Comparison of ENCODE assay signal across 24 cellular contexts in the genomic region with DNA sequence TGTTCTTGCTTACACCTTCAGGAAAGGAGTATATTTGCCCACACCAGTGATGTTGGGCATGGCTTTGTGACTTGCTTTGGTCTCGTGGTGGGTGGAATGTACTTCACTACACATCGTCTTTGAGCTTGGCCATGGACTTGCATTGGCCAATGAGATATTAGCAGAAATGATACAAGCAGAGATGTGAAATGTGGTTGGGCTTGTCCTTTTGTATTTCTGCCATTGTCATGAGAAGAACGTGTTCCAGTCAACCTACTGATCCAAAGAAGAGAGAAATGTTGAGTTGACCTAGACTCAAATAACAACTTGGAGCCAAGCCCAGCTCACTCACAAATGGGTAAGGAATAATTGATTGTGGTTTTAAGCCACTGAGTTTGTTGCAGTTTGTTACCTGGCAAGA.
"Had no signal": no experiment of that assay in that cellular context is flagged by ENCODE, and none has a peak within 500 bp of the region (broad histone marks: within the 10 kb centered on the region; RNA-seq: fewer than 3 reads in every experiment).

No MANE protein-coding gene starts in this region.

- H3K9me3 Mint-ChIP-seq: memory B cell; natural killer cell treated with Interleukin-12 subunit alpha and Interleukin-12 subunit beta and Interleukin-15 and Interleukin-18, amount 100 ng/mL, for 72 hours; neural progenitor cell; stimulated activated effector memory CD8-positive, alpha-beta T cell treated with anti-CD3 and anti-CD28 coated beads, Interleukin-12 subunit alpha, Interleukin-12 subunit beta, amount 100 ng/mL, for 72 hours had no signal

- DNase-seq: effector CD8-positive, alpha-beta T cell; foreskin melanocyte; head of caudate nucleus; kidney; left cardiac atrium; left ventricle myocardium inferior; lower lobe of right lung; midbrain; nucleus accumbens; pancreas; right cardiac atrium; small intestine; stimulated activated CD4-positive, alpha-beta T cell treated with anti-CD3 and anti-CD28 coated beads, Interleukin-4, amount 100 ng/mL, for 1 hour; stimulated activated CD8-positive, alpha-beta memory T cell treated with anti-CD3 and anti-CD28 coated beads, Interleukin-4, amount 100 ng/mL, for 48 hours; stimulated activated naive CD8-positive, alpha-beta T cell treated with anti-CD3 and anti-CD28 coated beads, Interleukin-15, Interleukin-2, amounts not matched to agents 100 U/mL and 50 U/mL, for 24 hours; tibial artery; upper lobe of left lung; uterus had no signal

- H3K4me1 ChIP-seq: left ventricle myocardium inferior, lower lobe of right lung, neural progenitor cell, pancreas, tibial artery, upper lobe of left lung, uterus had no signal

- ATAC-seq: left cardiac atrium; lower lobe of right lung; natural killer cell treated with Interleukin-12 subunit alpha and Interleukin-12 subunit beta and Interleukin-15 and Interleukin-18, amount 100 ng/mL, for 72 hours; pancreas; right cardiac atrium; stimulated activated effector memory CD8-positive, alpha-beta T cell treated with anti-CD3 and anti-CD28 coated beads, Interleukin-12 subunit alpha, Interleukin-12 subunit beta, amount 100 ng/mL, for 72 hours; stimulated activated naive CD8-positive, alpha-beta T cell treated with anti-CD3 and anti-CD28 coated beads, Interleukin-15, Interleukin-2, amounts not matched to agents 100 U/mL and 50 U/mL, for 24 hours had no signal

- H3K4me1 Mint-ChIP-seq: neural progenitor cell; stimulated activated effector memory CD8-positive, alpha-beta T cell treated with anti-CD3 and anti-CD28 coated beads, Interleukin-12 subunit alpha, Interleukin-12 subunit beta, amount 100 ng/mL, for 72 hours had no signal

- H3K27ac Mint-ChIP-seq: memory B cell; natural killer cell treated with Interleukin-12 subunit alpha and Interleukin-12 subunit beta and Interleukin-15 and Interleukin-18, amount 100 ng/mL, for 72 hours; neural progenitor cell; progenitor cell of endocrine pancreas; stimulated activated effector memory CD8-positive, alpha-beta T cell treated with anti-CD3 and anti-CD28 coated beads, Interleukin-12 subunit alpha, Interleukin-12 subunit beta, amount 100 ng/mL, for 72 hours had no signal

- H3K36me3 ChIP-seq: left ventricle myocardium inferior, lower lobe of right lung, neural progenitor cell, pancreas, tibial artery, upper lobe of left lung, uterus had no signal

- H3K27ac ChIP-seq: hepatocyte, left ventricle myocardium inferior, lower lobe of right lung, neural progenitor cell, pancreas, tibial artery, upper lobe of left lung, uterus had no signal

- H3K4me3 Mint-ChIP-seq: memory B cell; natural killer cell treated with Interleukin-12 subunit alpha and Interleukin-12 subunit beta and Interleukin-15 and Interleukin-18, amount 100 ng/mL, for 72 hours; neural progenitor cell; stimulated activated effector memory CD8-positive, alpha-beta T cell treated with anti-CD3 and anti-CD28 coated beads, Interleukin-12 subunit alpha, Interleukin-12 subunit beta, amount 100 ng/mL, for 72 hours had no signal

- H3K9me3 ChIP-seq: left ventricle myocardium inferior, lower lobe of right lung, pancreas, tibial artery, upper lobe of left lung, uterus had no signal

- H3K4me3 ChIP-seq: hepatocyte, left ventricle myocardium inferior, lower lobe of right lung, neural progenitor cell, pancreas, tibial artery, upper lobe of left lung, uterus had no signal

- H3K27me3 ChIP-seq: hepatocyte, neural progenitor cell, tibial artery, upper lobe of left lung had no signal

- H3K36me3 Mint-ChIP-seq: memory B cell; natural killer cell treated with Interleukin-12 subunit alpha and Interleukin-12 subunit beta and Interleukin-15 and Interleukin-18, amount 100 ng/mL, for 72 hours; neural progenitor cell; stimulated activated effector memory CD8-positive, alpha-beta T cell treated with anti-CD3 and anti-CD28 coated beads, Interleukin-12 subunit alpha, Interleukin-12 subunit beta, amount 100 ng/mL, for 72 hours had no signal
